Comparison of ENCODE assay signal across 17 cellular contexts in the genomic region with DNA sequence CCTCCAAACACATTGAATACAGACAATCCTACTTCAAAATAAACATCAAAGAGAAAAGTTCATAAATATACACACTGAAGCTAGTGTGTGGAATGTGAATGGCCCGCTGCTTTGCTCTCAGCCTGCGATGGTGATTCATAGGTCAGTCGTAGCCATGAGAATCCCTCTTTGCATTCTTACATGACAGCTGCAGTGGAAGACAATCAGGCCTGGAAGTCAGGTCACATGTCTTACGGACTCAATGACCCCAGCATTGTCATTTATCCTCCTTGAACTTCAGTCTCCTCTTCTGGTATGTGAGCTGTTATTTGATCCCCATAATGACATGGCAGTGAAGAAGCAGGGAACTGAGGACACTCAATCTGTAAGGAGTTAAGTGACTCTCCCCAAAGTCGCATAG.
A peak's percentile ranks its signal among the peaks of the same experiment; 100 is the strongest.
DNase-seq lines count a peak whose midpoint lies in the region; FAIRE-seq and TF ChIP-seq lines count a peak whose summit lies in the region.
"Had no signal": no experiment of that assay in that cellular context is flagged by ENCODE, and none has a peak within 500 bp of the region (broad histone marks: within the 10 kb centered on the region; RNA-seq: fewer than 3 reads in every experiment).

No MANE protein-coding gene starts in this region.

- no peaks in the 10 kb centered on the region for H3K4me1 ChIP-seq in keratinocyte (ENCODE audit: control insufficient read depth, extremely low read depth, insufficient read depth, low read length)
- H3K4me1 ChIP-seq: psoas muscle, vagina had no signal

- H4K20me1 ChIP-seq in keratinocyte (ENCODE audit: control insufficient read depth, extremely low read depth, insufficient read depth, low read length): no peaks in the 10 kb centered on the region

- no peak for TF ChIP-seq CTCF in bronchial epithelial cell (IDR thresholded peaks at IDR 0.05; ENCODE audit: insufficient read depth, low read length, severe bottlenecking)
- TF ChIP-seq CTCF in keratinocyte (optimal IDR thresholded peaks at IDR 0.05 in 1 of 3, IDR thresholded peaks at IDR 0.05 in 1 of 3, conservative IDR thresholded peaks at IDR 0.05 in 1 of 3; ENCODE audit: extremely low read depth in 1 of 3, insufficient read depth in 2 of 3, low read length in 3 of 3): no peak

- no peak for FAIRE-seq in bronchial epithelial cell (lab: Jason Lieb, UNC)
- FAIRE-seq in keratinocyte (lab: Jason Lieb, UNC): peak; percentile 58
- FAIRE-seq: endometrium, GM12891 had no signal

- no peaks in the 10 kb centered on the region for H3K36me3 ChIP-seq in bronchial epithelial cell (ENCODE audit: control insufficient read depth, insufficient read depth, low read length)
- H3K36me3 ChIP-seq in keratinocyte (ENCODE audit: control insufficient read depth in 2 of 2, extremely low read depth in 1 of 2, insufficient read depth in 2 of 2, low read length in 2 of 2): no peaks in the 10 kb centered on the region
- H3K36me3 ChIP-seq: vagina had no signal

- no peaks in the 10 kb centered on the region for H3K27me3 ChIP-seq in bronchial epithelial cell (ENCODE audit: control insufficient read depth, insufficient read depth, low read length)
- no peaks in the 10 kb centered on the region for H3K27me3 ChIP-seq in keratinocyte (ENCODE audit: control insufficient read depth, extremely low read depth, insufficient read depth, low read length)
- H3K27me3 ChIP-seq: vagina had no signal

- dilution Hi-C loops in keratinocyte (cut with MboI; ENCODE audit: extremely low pct_ligation_motif_present, low sequenced_read_pairs): no loop called here

- peak; percentile 68 for DNase-seq in AG08395 (ENCODE audit: low spot score)
- DNase-seq in HS-27A (ENCODE audit: low read depth): peak; percentile 12
- peak; percentile 12 for DNase-seq in bronchial epithelial cell (ENCODE audit: low read depth)
- no peak for DNase-seq in keratinocyte (ENCODE audit: low read depth, low spot score)
- no peak for DNase-seq in activated CD8-positive, alpha-beta memory T cell treated with anti-CD3 and anti-CD28 coated beads, Interleukin-2, amount 50 U/mL, for 48 hours
- DNase-seq in NCI-H2227 treated with DMSO at 0.1 percent for 48 hours (lab: John Stamatoyannopoulos, UW): no peak
- DNase-seq in Kasumi-1 (lab: John Stamatoyannopoulos, UW): no peak
- DNase-seq in NCI-H1048 (lab: John Stamatoyannopoulos, UW): no peak
- DNase-seq: activated CD4-positive, alpha-beta T cell treated with anti-CD3 and anti-CD28 coated beads, Interleukin-2, amount 10 ng/mL, durations not matched to agents 24 days and 14 days; DMS79; hippocampal formation; OCI-M1; psoas muscle; stimulated activated CD4-positive, alpha-beta T cell treated with anti-CD3 and anti-CD28 coated beads, Interleukin-2, amount 100 ng/mL, for 48 hours had no signal

- no peak overlapping the region for H3K27ac ChIP-seq in keratinocyte (ENCODE audit: control insufficient read depth, insufficient read depth, low read length)
- H3K27ac ChIP-seq: psoas muscle, vagina had no signal

- H3K9ac ChIP-seq in keratinocyte (ENCODE audit: control insufficient read depth, extremely low read depth, insufficient read depth, low read length): no peak overlapping the region

- no peaks in the 10 kb centered on the region for H3K9me1 ChIP-seq in keratinocyte (ENCODE audit: control insufficient read depth, extremely low read depth, insufficient read depth, low read length)

- H3K9me3 ChIP-seq in keratinocyte (ENCODE audit: control insufficient read depth, low read depth, low read length): no peaks in the 10 kb centered on the region
- H3K9me3 ChIP-seq: psoas muscle, vagina had no signal

- no peak overlapping the region for H3K4me2 ChIP-seq in keratinocyte (ENCODE audit: control insufficient read depth, extremely low read depth, insufficient read depth, low read depth, low read length)

- H3K4me3 ChIP-seq in bronchial epithelial cell (ENCODE audit: low read depth, low read length) (no peak overlapping the region), keratinocyte (ENCODE audit: control insufficient read depth in 2 of 3, extremely low read depth in 1 of 3, insufficient read depth in 2 of 3, low read depth in 1 of 3, low read length in 3 of 3) (no peak overlapping the region)
- H3K4me3 ChIP-seq: psoas muscle, vagina had no signal

- no peak overlapping the region for H2AFZ ChIP-seq in keratinocyte (ENCODE audit: control insufficient read depth, low read length)

- H3K79me2 ChIP-seq in keratinocyte (ENCODE audit: control insufficient read depth, insufficient read depth, low read length): no peaks in the 10 kb centered on the region

Comparison
In these comparisons a context has a peak if more than half of its experiments do, and no peak if none do; other contexts are left out.
1. DNase-seq: peak in AG08395 (single experiment), HS-27A (single experiment) and bronchial epithelial cell (single experiment); none in keratinocyte (single experiment), activated CD8-positive, alpha-beta memory T cell treated with anti-CD3 and anti-CD28 coated beads, Interleukin-2, amount 50 U/mL, for 48 hours (single experiment), NCI-H2227 treated with DMSO at 0.1 percent for 48 hours (single experiment), Kasumi-1 (0 of 2) and NCI-H1048 (single experiment).